In genomic region chr4:86178216-86178615, GRCh38 we compare ENCODE assay signal across 27 cellular contexts.
"Had no signal": no experiment of that assay in that cellular context is flagged by ENCODE, and none has a peak within 500 bp of the region (broad histone marks: within the 10 kb centered on the region; RNA-seq: fewer than 3 reads in every experiment).

No MANE protein-coding gene starts in this region.

- H3K36me3 Mint-ChIP-seq: naive B cell; natural killer cell; stimulated activated naive B cell treated with anti-CD40 and anti-IgM and Interleukin-4, amounts not matched to agents 10 μg/mL and 1 μg/mL and 100 μg/mL, for 72 hours had no signal

- H3K27me3 Mint-ChIP-seq: naive B cell; stimulated activated naive B cell treated with anti-CD40 and anti-IgM and Interleukin-4, amounts not matched to agents 10 μg/mL and 1 μg/mL and 100 μg/mL, for 72 hours had no signal

- H3K4me3 Mint-ChIP-seq: mesothelial cell of epicardium; naive B cell; natural killer cell; nephron progenitor cell; neural progenitor cell; stimulated activated naive B cell treated with anti-CD40 and anti-IgM and Interleukin-4, amounts not matched to agents 10 μg/mL and 1 μg/mL and 100 μg/mL, for 72 hours had no signal

- H3K27ac Mint-ChIP-seq: mesothelial cell of epicardium; naive B cell; natural killer cell; nephron progenitor cell; neural progenitor cell; stimulated activated naive B cell treated with anti-CD40 and anti-IgM and Interleukin-4, amounts not matched to agents 10 μg/mL and 1 μg/mL and 100 μg/mL, for 72 hours had no signal

- DNase-seq: kidney glomerular epithelial cell; left cardiac atrium; lower lobe of right lung; mammary epithelial cell; mesendoderm; naive B cell; natural killer cell; nephron progenitor cell; occipital lobe; ovary; retina; stimulated activated CD4-positive, alpha-beta T cell treated with anti-CD3 and anti-CD28 coated beads, Interleukin-12 subunit alpha, Interleukin-12 subunit beta, amount 100 ng/mL, for 4 hours; stimulated activated CD4-positive, alpha-beta T cell treated with anti-CD3 and anti-CD28 coated beads, Interleukin-15, amount 100 ng/mL, for 24 hours; stimulated activated CD4-positive, alpha-beta T cell treated with anti-CD3 and anti-CD28 coated beads, Interleukin-2, amount 100 ng/mL, for 24 hours; stimulated activated CD4-positive, alpha-beta T cell treated with anti-CD3 and anti-CD28 coated beads, Interleukin-4, amount 100 ng/mL, for 1 hour; stimulated activated naive B cell treated with anti-CD40 and anti-IgM and Interleukin-4, amounts not matched to agents 10 μg/mL and 1 μg/mL and 100 μg/mL, for 72 hours; stimulated activated naive CD8-positive, alpha-beta T cell treated with anti-CD3 and anti-CD28 coated beads, Interleukin-15, Interleukin-2, amounts not matched to agents 100 U/mL and 50 U/mL, for 24 hours; stomach; testis; thyroid gland; transverse colon; upper lobe of left lung had no signal

- H3K4me1 Mint-ChIP-seq: naive B cell; natural killer cell; nephron progenitor cell; neural progenitor cell; stimulated activated naive B cell treated with anti-CD40 and anti-IgM and Interleukin-4, amounts not matched to agents 10 μg/mL and 1 μg/mL and 100 μg/mL, for 72 hours had no signal

- ATAC-seq: left cardiac atrium; left lobe of liver; lower lobe of right lung; natural killer cell; right cardiac atrium; sciatic nerve; stimulated activated naive B cell treated with anti-CD40 and anti-IgM and Interleukin-4, amounts not matched to agents 10 μg/mL and 1 μg/mL and 100 μg/mL, for 72 hours; stimulated activated naive CD8-positive, alpha-beta T cell treated with anti-CD3 and anti-CD28 coated beads, Interleukin-15, Interleukin-2, amounts not matched to agents 100 U/mL and 50 U/mL, for 24 hours had no signal
